Comparison of ENCODE assay signal across 10 cellular contexts in the genomic region with DNA sequence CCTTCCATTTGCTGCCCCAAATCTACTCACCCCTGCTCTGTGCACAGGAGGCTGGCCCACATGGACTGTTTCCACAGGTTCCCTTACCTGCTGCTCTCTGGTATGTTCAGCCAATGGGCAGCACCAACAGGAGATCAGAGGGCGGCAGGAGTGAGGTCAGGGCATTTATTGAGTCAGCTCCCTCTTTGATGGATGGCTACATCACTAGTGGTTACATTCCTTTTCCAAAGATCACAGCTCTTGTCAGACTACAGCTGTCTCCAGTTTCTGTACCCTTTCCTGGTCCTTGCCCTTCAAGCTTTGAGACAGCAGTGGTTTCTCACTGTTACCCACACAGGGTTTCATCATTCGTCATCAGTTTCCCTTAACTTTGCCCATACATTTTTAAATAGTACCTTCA.
DNase-seq lines count a peak whose midpoint lies in the region; ATAC-seq and TF ChIP-seq lines count a peak whose summit lies in the region.
"Had no signal": no experiment of that assay in that cellular context is flagged by ENCODE, and none has a peak within 500 bp of the region (broad histone marks: within the 10 kb centered on the region; RNA-seq: fewer than 3 reads in every experiment).

No MANE protein-coding gene starts in this region.

- H3K14ac ChIP-seq in H9 (ENCODE audit: insufficient read depth, low read length) = peak overlapping the region; percentile 65; the same call in 1 of the 2 replicates

- H2BK15ac ChIP-seq in H9 (ENCODE audit: low read depth, low read length) = no peak overlapping the region

- no peak overlapping the region for H2BK20ac ChIP-seq in H9 (ENCODE audit: low read depth, low read length, poor library complexity, severe bottlenecking)

- DNase-seq in activated CD4-positive, alpha-beta T cell treated with anti-CD3 and anti-CD28 coated beads for 48 hours = peak; percentile 72
- DNase-seq in activated CD4-positive, alpha-beta T cell treated with anti-CD3 and anti-CD28 coated beads, Interleukin-2, amount 10 ng/mL, durations not matched to agents 7 days and 5 days = no peak
- no peak for DNase-seq in H9
- DNase-seq in activated CD8-positive, alpha-beta T cell treated with anti-CD3 and anti-CD28 coated beads for 36 hours = peak; percentile 79
- DNase-seq in stimulated activated CD4-positive, alpha-beta T cell treated with anti-CD3 and anti-CD28 coated beads, Interleukin-4, amount 100 ng/mL, for 24 hours = peak; percentile 34
- no peak for DNase-seq in GM23248
- DNase-seq in NCI-H128 (lab: John Stamatoyannopoulos, UW; ENCODE audit: unreplicated experiment) = no peak
- DNase-seq in SIG-M5 treated with dmso at 0.1 percent for 504 hours (lab: John Stamatoyannopoulos, UW; ENCODE audit: unreplicated experiment) = no peak
- DNase-seq: NCI-H2171 treated with DMSO at 0.1 percent for 48 hours had no signal

- H2BK12ac ChIP-seq in H9 (ENCODE audit: insufficient read length, low read depth, low read length) = no peak overlapping the region

- no peak overlapping the region for H2AK5ac ChIP-seq in H9 (ENCODE audit: insufficient read length, low read length)

- no peak overlapping the region for H3K4me3 Mint-ChIP-seq in activated CD4-positive, alpha-beta T cell treated with anti-CD3 and anti-CD28 coated beads, Interleukin-2, amount 10 ng/mL, durations not matched to agents 7 days and 5 days
- no peak overlapping the region for H3K4me3 Mint-ChIP-seq in H9
- H3K4me3 Mint-ChIP-seq in activated CD8-positive, alpha-beta T cell treated with anti-CD3 and anti-CD28 coated beads for 36 hours = no peak overlapping the region

- no CpG with 5 or more reads among the region's 2 CpGs for WGBS in H9 (ENCODE audit: extremely low coverage, insufficient read length, low lambda C conversion rate)
- WGBS in GM23248 (ENCODE audit: low coverage in 1 of 2, low lambda C conversion rate in 2 of 2, missing lambda C conversion rate in 2 of 2), 2 experiments = 11 to 12% methylated on average over 2 of the region's 2 CpGs

- no peak overlapping the region for H3T11ph ChIP-seq in H9 (ENCODE audit: low read length)

- no peak overlapping the region for H3K4ac ChIP-seq in H9 (ENCODE audit: low read depth, low read length)

- no peak overlapping the region for H3K56ac ChIP-seq in H9 (ENCODE audit: insufficient read length, low read depth, low read length)

- H3K9me3 Mint-ChIP-seq in activated CD4-positive, alpha-beta T cell treated with anti-CD3 and anti-CD28 coated beads, Interleukin-2, amount 10 ng/mL, durations not matched to agents 7 days and 5 days = no peaks in the 10 kb centered on the region
- H3K9me3 Mint-ChIP-seq in H9 = no peaks in the 10 kb centered on the region
- H3K9me3 Mint-ChIP-seq in activated CD8-positive, alpha-beta T cell treated with anti-CD3 and anti-CD28 coated beads for 36 hours = no peaks in the 10 kb centered on the region

- peaks cover 17% of the 10 kb centered on the region for H3K4me1 Mint-ChIP-seq in activated CD4-positive, alpha-beta T cell treated with anti-CD3 and anti-CD28 coated beads, Interleukin-2, amount 10 ng/mL, durations not matched to agents 7 days and 5 days
- H3K4me1 Mint-ChIP-seq in H9 = no peaks in the 10 kb centered on the region
- peaks cover 21% of the 10 kb centered on the region for H3K4me1 Mint-ChIP-seq in activated CD8-positive, alpha-beta T cell treated with anti-CD3 and anti-CD28 coated beads for 36 hours (ENCODE audit: low read depth)

- H3K4me3 ChIP-seq in GM23248 = no peak overlapping the region

- no peak overlapping the region for H3K18ac ChIP-seq in H9 (ENCODE audit: insufficient read length, low read depth, low read length)

- H3K4me2 ChIP-seq in H9 (ENCODE audit: insufficient read depth, insufficient read length, low read length) = no peak overlapping the region
- no peak overlapping the region for H3K4me2 ChIP-seq in GM23248 (ENCODE audit: unreplicated experiment)

- H3K23me2 ChIP-seq in H9 (ENCODE audit: insufficient read length, low read depth, low read length, poor library complexity, severe bottlenecking) = no peaks in the 10 kb centered on the region

- H3F3A ChIP-seq in GM23248 (ENCODE audit: insufficient read depth) = no peaks in the 10 kb centered on the region

- H3K9me2 ChIP-seq in GM23248 (ENCODE audit: insufficient read depth) = no peaks in the 10 kb centered on the region

- H4K8ac ChIP-seq in H9 (replicated peaks; ENCODE audit: insufficient read length, low read depth, low read length) = no peak overlapping the region

- no peak overlapping the region for H4K91ac ChIP-seq in H9 (ENCODE audit: insufficient read length, low read depth, low read length)

- no peak for TF ChIP-seq CTCF in H9 (conservative IDR thresholded peaks at IDR 0.05)
- no peak for TF ChIP-seq CTCF in activated CD8-positive, alpha-beta T cell treated with anti-CD3 and anti-CD28 coated beads for 36 hours (IDR thresholded peaks at IDR 0.05)

- POLR2A ChIA-PET in activated CD4-positive, alpha-beta T cell treated with anti-CD3 and anti-CD28 coated beads, Interleukin-2, amount 10 ng/mL, durations not matched to agents 7 days and 5 days (lab: Charles Lee) = no interaction called here
- POLR2A ChIA-PET in activated CD8-positive, alpha-beta T cell treated with anti-CD3 and anti-CD28 coated beads for 36 hours (lab: Charles Lee) = no interaction called here

- no peak overlapping the region for H3K27ac ChIP-seq in H9 (ENCODE audit: insufficient read length, low read depth, low read length)
- H3K27ac ChIP-seq in GM23248 = no peak overlapping the region
- H3K27ac ChIP-seq: epithelial cell of prostate had no signal

- H4K20me1 ChIP-seq in H9 (ENCODE audit: control insufficient read depth, insufficient read depth, insufficient read length) (no peaks in the 10 kb centered on the region), GM23248 (ENCODE audit: insufficient read depth) (no peaks in the 10 kb centered on the region)

- H3K23ac ChIP-seq in H9 (ENCODE audit: insufficient read length, low read depth, low read length) = no peak overlapping the region

- no peaks in the 10 kb centered on the region for H3K9me3 ChIP-seq in H9 (ENCODE audit: control insufficient read depth, low read depth, low read length)
- no peaks in the 10 kb centered on the region for H3K9me3 ChIP-seq in GM23248 (ENCODE audit: low read depth)

- CTCF ChIA-PET in activated CD4-positive, alpha-beta T cell treated with anti-CD3 and anti-CD28 coated beads, Interleukin-2, amount 10 ng/mL, durations not matched to agents 7 days and 5 days (lab: Charles Lee) = no interaction called here
- CTCF ChIA-PET in activated CD8-positive, alpha-beta T cell treated with anti-CD3 and anti-CD28 coated beads for 36 hours (lab: Charles Lee) = interaction anchor here (1.5 kb wide), 1 partner anchor 391 kb away, joined by 3 read pairs; no protein-coding TSS in a partner anchor

- H3K27ac Mint-ChIP-seq in activated CD4-positive, alpha-beta T cell treated with anti-CD3 and anti-CD28 coated beads, Interleukin-2, amount 10 ng/mL, durations not matched to agents 7 days and 5 days = no peak overlapping the region
- H3K27ac Mint-ChIP-seq in H9 = no peak overlapping the region
- H3K27ac Mint-ChIP-seq in activated CD8-positive, alpha-beta T cell treated with anti-CD3 and anti-CD28 coated beads for 36 hours = peak overlapping the region; percentile 5

- H2AFZ ChIP-seq in H9 (ENCODE audit: low read length) = no peak overlapping the region
- no peak overlapping the region for H2AFZ ChIP-seq in GM23248

- intact Hi-C loops in activated CD8-positive, alpha-beta T cell treated with anti-CD3 and anti-CD28 coated beads for 36 hours (cut with micrococcal nuclease) = no loop called here

- peaks cover 2% of the 10 kb centered on the region for H3K27me3 Mint-ChIP-seq in activated CD4-positive, alpha-beta T cell treated with anti-CD3 and anti-CD28 coated beads, Interleukin-2, amount 10 ng/mL, durations not matched to agents 7 days and 5 days
- H3K27me3 Mint-ChIP-seq in H9 (ENCODE audit: low read depth) = no peaks in the 10 kb centered on the region
- peaks cover 9% of the 10 kb centered on the region for H3K27me3 Mint-ChIP-seq in activated CD8-positive, alpha-beta T cell treated with anti-CD3 and anti-CD28 coated beads for 36 hours

- H3K79me2 ChIP-seq in H9 (ENCODE audit: insufficient read depth, low read length) (no peaks in the 10 kb centered on the region), GM23248 (ENCODE audit: insufficient read depth) (no peaks in the 10 kb centered on the region)

- no peak overlapping the region for H2BK120ac ChIP-seq in H9 (ENCODE audit: low read depth, low read length, poor library complexity, severe bottlenecking)

- H3K9ac ChIP-seq in H9 (ENCODE audit: extremely low read depth, insufficient read length, low read length) (no peak overlapping the region), GM23248 (no peak overlapping the region)

- H3K79me1 ChIP-seq in H9 (ENCODE audit: insufficient read depth, low read depth, low read length, poor library complexity, severe bottlenecking) = no peaks in the 10 kb centered on the region

- peaks cover 2% of the 10 kb centered on the region for H3K36me3 Mint-ChIP-seq in activated CD4-positive, alpha-beta T cell treated with anti-CD3 and anti-CD28 coated beads, Interleukin-2, amount 10 ng/mL, durations not matched to agents 7 days and 5 days (ENCODE audit: low read depth)
- H3K36me3 Mint-ChIP-seq in H9 (ENCODE audit: insufficient read depth in 1 of 3, low read depth in 3 of 3) = no peaks in the 10 kb centered on the region
- H3K36me3 Mint-ChIP-seq in activated CD8-positive, alpha-beta T cell treated with anti-CD3 and anti-CD28 coated beads for 36 hours (ENCODE audit: low read depth) = no peaks in the 10 kb centered on the region

- H2BK5ac ChIP-seq in H9 (ENCODE audit: insufficient read length, low read length) = no peak overlapping the region

- no peaks in the 10 kb centered on the region for H3K36me3 ChIP-seq in GM23248 (ENCODE audit: low read depth)

- peak; percentile 94 for ATAC-seq in activated CD8-positive, alpha-beta T cell treated with anti-CD3 and anti-CD28 coated beads for 36 hours

- H3K4me1 ChIP-seq in H9 (ENCODE audit: insufficient read depth, low read length) (no peaks in the 10 kb centered on the region), GM23248 (ENCODE audit: insufficient read depth) (no peaks in the 10 kb centered on the region)

- in situ Hi-C loops in GM23248 (cut with MboI) = no loop called here

- no peak overlapping the region for H4K5ac ChIP-seq in H9 (ENCODE audit: insufficient read length, low read depth, low read length)

- H3K27me3 ChIP-seq in H9 (ENCODE audit: insufficient read depth, low read length) (no peaks in the 10 kb centered on the region), GM23248 (replicated peaks; ENCODE audit: insufficient read depth) (no peaks in the 10 kb centered on the region)

Comparison
In these comparisons a context has a peak if more than half of its experiments do, and no peak if none do; other contexts are left out.
1. DNase-seq: peak in activated CD4-positive, alpha-beta T cell treated with anti-CD3 and anti-CD28 coated beads for 48 hours (single experiment), activated CD8-positive, alpha-beta T cell treated with anti-CD3 and anti-CD28 coated beads for 36 hours (single experiment) and stimulated activated CD4-positive, alpha-beta T cell treated with anti-CD3 and anti-CD28 coated beads, Interleukin-4, amount 100 ng/mL, for 24 hours (single experiment); none in activated CD4-positive, alpha-beta T cell treated with anti-CD3 and anti-CD28 coated beads, Interleukin-2, amount 10 ng/mL, durations not matched to agents 7 days and 5 days (single experiment), H9 (single experiment), GM23248 (single experiment), NCI-H128 (single experiment) and SIG-M5 treated with dmso at 0.1 percent for 504 hours (single experiment).